ENCODE assay signal across 22 cellular contexts in the genomic region with DNA sequence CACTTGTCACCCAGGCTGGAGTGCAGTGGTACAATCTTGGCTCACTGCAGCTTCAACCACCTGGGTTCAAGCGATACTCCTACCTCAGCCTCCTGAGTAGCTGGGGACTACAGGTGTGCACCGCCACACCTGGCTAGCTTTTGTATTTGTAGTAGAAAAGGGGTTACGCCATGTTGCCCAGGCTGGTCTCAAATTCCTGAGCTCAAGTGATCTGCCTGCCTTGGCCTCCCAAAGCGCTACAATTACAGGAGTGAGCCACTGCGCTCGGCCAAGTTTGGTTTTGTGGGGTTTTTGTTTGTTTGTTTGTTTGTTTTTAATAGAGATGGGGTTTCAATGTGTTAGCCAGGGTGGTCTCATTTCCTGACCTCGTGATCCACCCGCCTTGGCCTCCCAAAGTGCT. TPM values are rescaled to one million over a fixed set of nuclear protein-coding genes. Genes with fewer than 3 reads are reported as not detected.
DNase-seq lines count a peak whose midpoint lies in the region; ATAC-seq and TF ChIP-seq lines count a peak whose summit lies in the region.
"Had no signal": no experiment of that assay in that cellular context is flagged by ENCODE, and none has a peak within 500 bp of the region (broad histone marks: within the 10 kb centered on the region; RNA-seq: fewer than 3 reads in every experiment).

No MANE protein-coding gene starts in this region.

- H3K36me3 ChIP-seq in Panc1 (ENCODE audit: control insufficient read depth, insufficient read depth, low read length): peaks cover 22% of the 10 kb centered on the region
- H3K36me3 ChIP-seq in left lung: peaks cover 9 to 45% of the 10 kb centered on the region in 2 donors

- no peak for DNase-seq in left cardiac atrium
- DNase-seq in cardiac septum (ENCODE audit: low spot score): no peak
- no peak for DNase-seq in Panc1 (ENCODE audit: low read depth, low spot score)
- DNase-seq in left lung: no peak
- no peak for DNase-seq in NCI-H82 (lab: John Stamatoyannopoulos, UW)
- DNase-seq in GM13977 (ENCODE audit: low spot score): no peak
- DNase-seq: ACHN; C1 segment of cervical spinal cord; CD8-positive, alpha-beta memory T cell; DMS79 treated with DMSO at 0.1 percent for 48 hours; H7; Kasumi-1; MG63; NCI-H1048; NCI-H1436; NCI-H1930; NCI-H226; NCI-H524; PC-3; SJCRH30 had no signal

- POLR2A ChIA-PET in Panc1 (lab: Charles Lee): no interaction called here

- H3K4me1 ChIP-seq in Panc1 (ENCODE audit: control insufficient read depth, insufficient read depth, low read length): no peaks in the 10 kb centered on the region
- no peaks in the 10 kb centered on the region for H3K4me1 ChIP-seq in left lung
- H3K4me1 ChIP-seq: SJCRH30 had no signal

- H3K27ac ChIP-seq in Panc1 (ENCODE audit: low read length): no peak overlapping the region
- no peak overlapping the region for H3K27ac ChIP-seq in left lung
- H3K27ac ChIP-seq: RWPE1, SJCRH30 had no signal

- H3K9me3 ChIP-seq in Panc1 (ENCODE audit: control insufficient read depth, insufficient read depth, low read depth, low read length) (no peaks in the 10 kb centered on the region), left lung (no peaks in the 10 kb centered on the region)
- H3K9me3 ChIP-seq: MG63, SJCRH30 had no signal

- peak; percentile 23 to 36 for ATAC-seq in left cardiac atrium
- 0 out of 2 replicates have a peak, but pooled peaks have one; percentile 12 for ATAC-seq in Panc1
- ATAC-seq in left lung: peak; percentile 10
- no peak for ATAC-seq in GM21381 (IDR thresholded peaks at IDR 0.05; ENCODE audit: unreplicated experiment)
- ATAC-seq: PC-3 had no signal

- no peak for TF ChIP-seq CTCF in Panc1 (IDR thresholded peaks at IDR 0.05)
- TF ChIP-seq CTCF in left lung (IDR thresholded peaks at IDR 0.05): no peak
- no peak for TF ChIP-seq CTCF in GM13977 (IDR thresholded peaks at IDR 0.05; ENCODE audit: extremely low read depth, insufficient read depth, missing control alignments)

- in situ Hi-C loops in Panc1 (cut with HindIII; ENCODE audit: low pct_unique_long_range_greater_than_20kb, low sequenced_read_pairs): no loop called here
- in situ Hi-C loops in GM13977 (cut with MboI; ENCODE audit: low pct_unique_long_range_greater_than_20kb, low sequenced_read_pairs, unreplicated experiment): no loop called here

- no TSS peak for BruUV-seq in Panc1 (replicated peaks; lab: Mats Ljungman, UMichigan)

- CTCF ChIA-PET in Panc1 (lab: Charles Lee): no interaction called here

- intact Hi-C loops in left cardiac atrium (cut with DNase I) (no loop called here), cardiac septum (cut with DNase I) (no loop called here), Panc1 (cut with micrococcal nuclease; ENCODE audit: unreplicated experiment) (no loop called here), left lung (cut with DNase I) (no loop called here)

- H3K27me3 ChIP-seq in Panc1 (ENCODE audit: control insufficient read depth, insufficient read depth, low read length) (no peaks in the 10 kb centered on the region), left lung (no peaks in the 10 kb centered on the region)
- H3K27me3 ChIP-seq: MG63, SJCRH30 had no signal

- H3K4me3 ChIP-seq in Panc1 (ENCODE audit: low read depth in 2 of 2, low read length in 2 of 2) (no peak overlapping the region), left lung (no peak overlapping the region)
- H3K4me3 ChIP-seq: MG63, SJCRH30 had no signal

RNA-seq across cellular contexts. Expression of a gene that starts 12.3 kb away (rescaled TPM):
- total RNA-seq in left cardiac atrium: 10 to 100 TPM; 24.9 to 41.1 TPM
- total RNA-seq in cardiac septum: 42.6 TPM
- total RNA-seq in Panc1 (2021; ENCODE audit: unreplicated experiment): 71.0 TPM
- 29.3 TPM for polyA plus RNA-seq in Panc1 (2012; ENCODE audit: insufficient read length)
- total RNA-seq in left lung: 100 to 1,000 TPM in 1 of 2 donors, 10 to 100 TPM in 1; 85.6 to 119 TPM

RNA-seq across cellular contexts. Expression of a gene that starts 51.0 kb away (rescaled TPM):
- total RNA-seq in left cardiac atrium (10 to 100 TPM; 30.8 to 35.3 TPM), cardiac septum (38.8 TPM), Panc1 (2021; ENCODE audit: unreplicated experiment) (40.0 TPM), left lung (10 to 100 TPM; 44.5 to 46.0 TPM)
- 12.4 TPM for polyA plus RNA-seq in Panc1 (2012; ENCODE audit: insufficient read length)
